In the genomic region with DNA sequence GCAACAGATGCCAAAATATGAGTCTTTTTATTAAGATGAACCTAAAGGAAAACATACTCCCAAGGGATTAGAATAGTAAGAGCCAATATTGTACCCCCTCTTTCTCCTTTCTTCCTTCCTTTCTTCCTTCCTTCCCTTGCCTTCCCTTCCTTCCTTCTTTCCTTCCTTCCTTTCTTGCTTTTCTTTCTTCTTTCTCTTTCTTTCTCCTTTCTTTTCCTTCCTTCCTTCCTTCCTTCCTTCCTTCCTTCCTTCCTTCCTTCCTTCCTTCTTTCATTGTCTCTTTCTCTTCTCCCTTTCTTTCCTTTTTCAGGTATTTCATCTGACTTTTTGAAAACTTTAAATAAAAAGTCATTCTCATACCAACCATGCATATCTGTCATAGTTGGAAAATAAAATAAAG, we compare ENCODE assay signal across 7 cellular contexts.
"Had no signal": no experiment of that assay in that cellular context is flagged by ENCODE, and none has a peak within 500 bp of the region (broad histone marks: within the 10 kb centered on the region; RNA-seq: fewer than 3 reads in every experiment).

No MANE protein-coding gene starts in this region.

- DNase-seq: IMR-90, KBM-7, KG1 had no signal

- H3K4me2 ChIP-seq: KMS-11 had no signal

- H3K9ac ChIP-seq: KMS-11 had no signal

- H3K27ac ChIP-seq: HL-60, KMS-11 had no signal

- ATAC-seq: K562 had no signal

- FAIRE-seq: HTR-8/SVneo, K562 had no signal

- H3K4me3 ChIP-seq: K562 had no signal
